In genomic region chr6:61940919-61941318, GRCh38 we compare ENCODE assay signal across 10 cellular contexts.
"Had no signal": no experiment of that assay in that cellular context is flagged by ENCODE, and none has a peak within 500 bp of the region (broad histone marks: within the 10 kb centered on the region; RNA-seq: fewer than 3 reads in every experiment).

No MANE protein-coding gene starts in this region.

- H2AFZ ChIP-seq: GM23248, GM23338 had no signal

- ATAC-seq: GM23338, HCT116 had no signal

- H3K36me3 ChIP-seq: HAP-1 had no signal

- H3K4me1 Mint-ChIP-seq: GM23338 had no signal

- H3K27ac ChIP-seq: GM23248 had no signal

- H3K9ac ChIP-seq: GM23248 had no signal

- DNase-seq: GM23248, GOT3, H7, H9, HCEC 1CT, HFFc6 had no signal

- H3K9me3 ChIP-seq: HAP-1 had no signal

- H3K4me3 ChIP-seq: GM23248, GM23338, HAP-1 had no signal

- H3K9me3 Mint-ChIP-seq: H9 had no signal

- FAIRE-seq: H54 had no signal

- H3K27ac Mint-ChIP-seq: GM23338, HFFc6 had no signal

- H3K4me2 ChIP-seq: GM23338 had no signal

- H3K4me3 Mint-ChIP-seq: GM23338, H9, HFFc6 had no signal

- H3K4me1 ChIP-seq: HAP-1 had no signal
